In the genomic region with DNA sequence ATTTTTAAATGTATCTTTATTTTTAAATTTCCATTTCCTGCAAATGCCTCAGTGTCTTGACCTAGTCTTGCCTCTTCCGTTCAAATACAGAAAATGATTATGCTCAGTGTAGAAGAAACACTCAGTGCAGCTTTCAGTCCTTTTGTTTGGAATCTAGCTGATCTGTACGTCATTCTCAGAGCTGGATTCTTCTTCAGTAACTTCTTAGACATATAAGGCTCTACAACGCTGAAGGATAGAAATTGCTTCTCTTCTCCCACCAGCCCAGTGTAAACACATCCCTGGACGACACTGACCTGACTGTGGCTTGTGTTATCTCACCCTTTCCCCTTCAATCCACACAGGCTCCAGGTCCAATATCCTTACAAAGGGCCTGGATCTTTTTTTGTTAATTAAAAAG, we compare ENCODE assay signal across 19 cellular contexts. TPM values are rescaled to one million over a fixed set of nuclear protein-coding genes. Genes with fewer than 3 reads are reported as not detected.
DNase-seq lines count a peak whose midpoint lies in the region; ATAC-seq and TF ChIP-seq lines count a peak whose summit lies in the region.
"Had no signal": no experiment of that assay in that cellular context is flagged by ENCODE, and none has a peak within 500 bp of the region (broad histone marks: within the 10 kb centered on the region; RNA-seq: fewer than 3 reads in every experiment).

No MANE protein-coding gene starts in this region.

- intact Hi-C loops in Right ventricle myocardium inferior (cut with DNase I), result no loop called here
- intact Hi-C loops in sigmoid colon (cut with DNase I), result no loop called here
- intact Hi-C loops in heart right ventricle (cut with DNase I), result no loop called here

- DNase-seq in right atrium auricular region (ENCODE audit: low spot score), result no peak
- no peak for DNase-seq in Right ventricle myocardium inferior (ENCODE audit: missing footprints)
- peak; percentile 56 for DNase-seq in iris pigment epithelial cell (ENCODE audit: low read depth)
- DNase-seq in sigmoid colon, result peak; percentile 63
- no peak for DNase-seq in NOMO-1 treated with dmso at 0.1 percent for 144 hours (lab: John Stamatoyannopoulos, UW; ENCODE audit: unreplicated experiment)
- no peak for DNase-seq in NCI-H1417 treated with DMSO at 0.1 percent for 48 hours (lab: John Stamatoyannopoulos, UW)
- no peak for DNase-seq in heart right ventricle
- DNase-seq: activated CD4-positive, alpha-beta T cell treated with anti-CD3 and anti-CD28 coated beads for 48 hours; activated naive CD8-positive, alpha-beta T cell treated with anti-CD3 and anti-CD28 coated beads, Interleukin-2, amount 10 ng/mL, durations not matched to agents 7 days and 5 days; CD4-positive, alpha-beta memory T cell; cerebellar nuclear complex; NCI-H1105; NCI-H226; stimulated activated naive CD8-positive, alpha-beta T cell treated with anti-CD3 and anti-CD28 coated beads, Interleukin-15, Interleukin-2, amounts not matched to agents 100 U/mL and 50 U/mL, for 24 hours had no signal

- H3K9me3 ChIP-seq in right atrium auricular region (peaks cover 0 to 9% of the 10 kb centered on the region in 2 donors), sigmoid colon (no peaks in the 10 kb centered on the region), heart right ventricle (peaks cover 0 to 14% (median 5%) of the 10 kb centered on the region in 11 donors)
- H3K9me3 ChIP-seq: SJSA1 had no signal

- TF ChIP-seq CTCF in right atrium auricular region (IDR thresholded peaks at IDR 0.05) (no peak), sigmoid colon (IDR thresholded peaks at IDR 0.05) (no peak), heart right ventricle (IDR thresholded peaks at IDR 0.05) (no peak)

- peaks cover 3 to 17% of the 10 kb centered on the region in 2 donors for H3K4me1 ChIP-seq in right atrium auricular region
- peaks cover 0 to 68% (median 49%) of the 10 kb centered on the region in 4 donors for H3K4me1 ChIP-seq in sigmoid colon
- H3K4me1 ChIP-seq in heart right ventricle, result peaks cover 0 to 28% (median 15%) of the 10 kb centered on the region in 9 donors
- H3K4me1 ChIP-seq: SJSA1 had no signal

- ATAC-seq in Right ventricle myocardium inferior (no peak), GM18868 (IDR thresholded peaks at IDR 0.05; ENCODE audit: unreplicated experiment) (no peak), heart right ventricle (no peak)
- ATAC-seq: A549; stimulated activated naive CD8-positive, alpha-beta T cell treated with anti-CD3 and anti-CD28 coated beads, Interleukin-15, Interleukin-2, amounts not matched to agents 100 U/mL and 50 U/mL, for 24 hours had no signal

- H3K27ac ChIP-seq in right atrium auricular region (peak overlapping the region; percentile 28), sigmoid colon (peak overlapping the region; percentile 84 to 97 (median 88)), heart right ventricle (peak overlapping the region in 4 of 10 donors; percentile 1 to 47 (median 26))
- H3K27ac ChIP-seq: A549, SJSA1 had no signal

- 25 to 58% methylated on average over 4 of the region's 4 CpGs for WGBS in sigmoid colon, 2 donors
- 48 to 57% methylated on average over 4 of the region's 4 CpGs for WGBS in heart right ventricle, 2 donors

- peak in 3 of 4 donors; percentile 44 to 86 (median 85) for TF ChIP-seq EP300 in sigmoid colon (IDR thresholded peaks at IDR 0.05)

- no peak for TF ChIP-seq POLR2A in sigmoid colon (IDR thresholded peaks at IDR 0.05)

- H3K36me3 ChIP-seq in right atrium auricular region (no peaks in the 10 kb centered on the region), sigmoid colon (no peaks in the 10 kb centered on the region), heart right ventricle (no peaks in the 10 kb centered on the region)
- H3K36me3 ChIP-seq: SJSA1 had no signal

- H3K4me3 ChIP-seq in right atrium auricular region (no peak overlapping the region), sigmoid colon (no peak overlapping the region), heart right ventricle (no peak overlapping the region)
- H3K4me3 ChIP-seq: A549, SJSA1 had no signal

- H3K27me3 ChIP-seq in right atrium auricular region, result no peaks in the 10 kb centered on the region
- no peaks in the 10 kb centered on the region for H3K27me3 ChIP-seq in sigmoid colon
- peaks cover 0 to 3% (median 0%) of the 10 kb centered on the region in 7 donors for H3K27me3 ChIP-seq in heart right ventricle
- H3K27me3 ChIP-seq: SJSA1 had no signal

RNA-seq across cellular contexts. Expression of a gene that starts 3.2 kb away (rescaled TPM):
- 10 to 100 TPM; 13.7 to 32.0 TPM for total RNA-seq in right atrium auricular region
- 18.4 TPM for total RNA-seq in Right ventricle myocardium inferior
- 100 to 1,000 TPM in 2 of 4 donors, 10 to 100 TPM in 2; 35.7 to 162 (median 101) TPM for total RNA-seq in sigmoid colon
- 10 to 100 TPM; 19.2 to 45.0 (median 24.0) TPM for polyA plus RNA-seq in sigmoid colon
- total RNA-seq in heart right ventricle, result 10 to 100 TPM; 12.1 to 30.2 (median 18.9) TPM
- polyA plus RNA-seq in heart right ventricle, result 10 to 100 TPM in 1 of 2 donors, 1 to 10 TPM in 1; 4.0 to 15.7 TPM

RNA-seq across cellular contexts. Expression of a gene that starts 34.9 kb away (rescaled TPM):
- total RNA-seq in right atrium auricular region (1 to 10 TPM; 1.3 to 2.8 TPM), Right ventricle myocardium inferior (not detected), sigmoid colon (1 to 10 TPM in 2 of 4 donors, under 1 TPM in 1, not detected in 1; 0.36 to 2.2 (median 1.4) TPM), heart right ventricle (not detected)
- polyA plus RNA-seq in sigmoid colon (under 1 TPM in 1 of 3 donors, not detected in 2; 0.23 TPM), heart right ventricle (not detected)
- total RNA-seq: activated naive CD8-positive, alpha-beta T cell treated with anti-CD3 and anti-CD28 coated beads, Interleukin-2, amount 10 ng/mL, durations not matched to agents 7 days and 5 days; CD4-positive, alpha-beta memory T cell; endothelial cell of umbilical vein had no signal
- polyA plus RNA-seq: CD4-positive, alpha-beta memory T cell; endothelial cell of umbilical vein; IgD-negative memory B cell had no signal

Comparison
In these comparisons a context has a peak if more than half of its experiments do, and no peak if none do; other contexts are left out.
1. DNase-seq: peak in iris pigment epithelial cell (single experiment) and sigmoid colon (single experiment); none in right atrium auricular region (single experiment), Right ventricle myocardium inferior (single experiment), NOMO-1 treated with dmso at 0.1 percent for 144 hours (single experiment), NCI-H1417 treated with DMSO at 0.1 percent for 48 hours (single experiment) and heart right ventricle (0 of 2).